35 cellular contexts compared by ENCODE assay signal in genomic region chr19:30430206-30430734, GRCh38. TPM values are rescaled to one million over a fixed set of nuclear protein-coding genes. Genes with fewer than 3 reads are reported as not detected.
"Had no signal": no experiment of that assay in that cellular context is flagged by ENCODE, and none has a peak within 500 bp of the region (broad histone marks: within the 10 kb centered on the region; RNA-seq: fewer than 3 reads in every experiment).

No MANE protein-coding gene starts in this region.

- H3K4me3 ChIP-seq: adrenal gland, body of pancreas, coronary artery, dorsolateral prefrontal cortex, esophagus muscularis mucosa, gastrocnemius medialis had no signal

- H3K27ac Mint-ChIP-seq: activated B cell treated with CpG ODN at 0.5 μM for 24 hours; activated CD8-positive, alpha-beta T cell treated with anti-CD3 and anti-CD28 coated beads for 36 hours; activated naive CD4-positive, alpha-beta T cell treated with anti-CD3 and anti-CD28 coated beads for 36 hours; activated naive CD4-positive, alpha-beta T cell treated with anti-CD3 and anti-CD28 coated beads, Interleukin-2, amount 50 U/mL, for 24 hours; activated naive CD8-positive, alpha-beta T cell treated with anti-CD3 and anti-CD28 coated beads for 36 hours; activated naive CD8-positive, alpha-beta T cell treated with anti-CD3 and anti-CD28 coated beads, Interleukin-2, amount 50 U/mL, for 24 hours; activated T-helper 17 cell treated with anti-CD3 and anti-CD28 coated beads, Interleukin-2, amount 50 U/mL, for 72 hours; dendritic cell treated with granulocyte-macrophage colony-stimulating factor and Interleukin-4, amounts not matched to agents 40 ng/mL and 50 ng/mL, for 4 days; effector memory CD8-positive, alpha-beta T cell; T-cell; T-helper 1 cell treated with Interleukin-12 subunit alpha and Interleukin-12 subunit beta and Interleukin-4 antibody, amounts not matched to agents 30 μg/mL and 1 μg/mL, for 36 hours had no signal

- H3K9me3 Mint-ChIP-seq: activated B cell treated with CpG ODN at 0.5 μM for 24 hours; activated CD8-positive, alpha-beta T cell treated with anti-CD3 and anti-CD28 coated beads for 36 hours; activated naive CD4-positive, alpha-beta T cell treated with anti-CD3 and anti-CD28 coated beads for 36 hours; activated naive CD4-positive, alpha-beta T cell treated with anti-CD3 and anti-CD28 coated beads, Interleukin-2, amount 50 U/mL, for 24 hours; activated naive CD8-positive, alpha-beta T cell treated with anti-CD3 and anti-CD28 coated beads for 36 hours; activated naive CD8-positive, alpha-beta T cell treated with anti-CD3 and anti-CD28 coated beads, Interleukin-2, amount 50 U/mL, for 24 hours; activated T-cell treated with anti-CD3 and anti-CD28 coated beads, Interleukin-2, amount 50 U/mL, for 4 hours; activated T-helper 17 cell treated with anti-CD3 and anti-CD28 coated beads, Interleukin-2, amount 50 U/mL, for 72 hours; dendritic cell treated with granulocyte-macrophage colony-stimulating factor and Interleukin-4, amounts not matched to agents 40 ng/mL and 50 ng/mL, for 4 days; T-helper 1 cell treated with Interleukin-12 subunit alpha and Interleukin-12 subunit beta and Interleukin-4 antibody, amounts not matched to agents 30 μg/mL and 1 μg/mL, for 36 hours had no signal

- H3K4me1 Mint-ChIP-seq: activated B cell treated with CpG ODN at 0.5 μM for 24 hours; activated naive CD4-positive, alpha-beta T cell treated with anti-CD3 and anti-CD28 coated beads, Interleukin-2, amount 50 U/mL, for 24 hours; activated naive CD8-positive, alpha-beta T cell treated with anti-CD3 and anti-CD28 coated beads for 36 hours; activated naive CD8-positive, alpha-beta T cell treated with anti-CD3 and anti-CD28 coated beads, Interleukin-2, amount 50 U/mL, for 24 hours; activated T-helper 17 cell treated with anti-CD3 and anti-CD28 coated beads, Interleukin-2, amount 50 U/mL, for 72 hours; T-cell had no signal

- DNase-seq: activated B cell treated with CpG ODN at 0.5 μM for 24 hours; activated CD4-positive, alpha-beta T cell treated with anti-CD3 and anti-CD28 coated beads for 48 hours; activated CD4-positive, alpha-beta T cell treated with anti-CD3 and anti-CD28 coated beads, Interleukin-2, amount 50 U/mL, for 1 hour; activated CD4-positive, alpha-beta T cell treated with anti-CD3 and anti-CD28 coated beads, Interleukin-2, amount 50 U/mL, for 48 hours; activated CD8-positive, alpha-beta memory T cell treated with anti-CD3 and anti-CD28 coated beads for 24 hours; activated CD8-positive, alpha-beta T cell treated with anti-CD3 and anti-CD28 coated beads for 36 hours; activated effector memory CD4-positive, alpha-beta T cell treated with Interleukin-2 at 50 U/mL for 16 hours; activated gamma-delta T cell treated with Interleukin-2 at 50 U/mL for 16 hours; activated naive CD4-positive, alpha-beta T cell treated with anti-CD3 and anti-CD28 coated beads for 36 hours; activated naive CD8-positive, alpha-beta T cell treated with anti-CD3 and anti-CD28 coated beads for 36 hours; activated naive CD8-positive, alpha-beta T cell treated with anti-CD3 and anti-CD28 coated beads, Interleukin-2, amount 50 U/mL, for 24 hours; activated T-cell treated with anti-CD3 and anti-CD28 coated beads, Interleukin-2, amount 50 U/mL, for 4 hours; amygdala; aorta; body of pancreas; central memory CD4-positive, alpha-beta T cell; cerebellar nuclear complex; dorsolateral prefrontal cortex; effector CD4-positive, alpha-beta T cell; effector memory CD8-positive, alpha-beta T cell; erythroblast; foreskin keratinocyte; gastrocnemius medialis; T-cell; T1000; WERI-Rb-1 had no signal

- H3K27ac ChIP-seq: adrenal gland, body of pancreas, coronary artery, esophagus muscularis mucosa, foreskin keratinocyte, gastrocnemius medialis, WERI-Rb-1 had no signal

- H3K9me3 ChIP-seq: adrenal gland, body of pancreas, esophagus muscularis mucosa, gastrocnemius medialis had no signal

- H3K27me3 ChIP-seq: adrenal gland, body of pancreas, foreskin keratinocyte, gastrocnemius medialis had no signal

- H3K36me3 ChIP-seq: adrenal gland, esophagus muscularis mucosa, gastrocnemius medialis, WERI-Rb-1 had no signal

- ATAC-seq: activated CD4-positive, CD25-positive, alpha-beta regulatory T cell treated with anti-CD3 and anti-CD28 coated beads, Interleukin-2, amount 50 U/mL, for 24 hours; activated CD8-positive, alpha-beta T cell treated with anti-CD3 and anti-CD28 coated beads for 36 hours; activated naive CD8-positive, alpha-beta T cell treated with anti-CD3 and anti-CD28 coated beads, Interleukin-2, amount 50 U/mL, for 24 hours; activated T-cell treated with anti-CD3 and anti-CD28 coated beads, Interleukin-2, amount 50 U/mL, for 4 hours; activated T-helper 17 cell treated with anti-CD3 and anti-CD28 coated beads, Interleukin-2, amount 50 U/mL, for 72 hours; body of pancreas; effector memory CD8-positive, alpha-beta T cell; foreskin keratinocyte; gastrocnemius medialis; T-cell had no signal

- H3K4me3 Mint-ChIP-seq: activated B cell treated with CpG ODN at 0.5 μM for 24 hours; activated CD8-positive, alpha-beta T cell treated with anti-CD3 and anti-CD28 coated beads for 36 hours; activated naive CD4-positive, alpha-beta T cell treated with anti-CD3 and anti-CD28 coated beads for 36 hours; activated naive CD4-positive, alpha-beta T cell treated with anti-CD3 and anti-CD28 coated beads, Interleukin-2, amount 50 U/mL, for 24 hours; activated naive CD8-positive, alpha-beta T cell treated with anti-CD3 and anti-CD28 coated beads for 36 hours; activated naive CD8-positive, alpha-beta T cell treated with anti-CD3 and anti-CD28 coated beads, Interleukin-2, amount 50 U/mL, for 24 hours; activated T-cell treated with anti-CD3 and anti-CD28 coated beads, Interleukin-2, amount 50 U/mL, for 4 hours; activated T-helper 17 cell treated with anti-CD3 and anti-CD28 coated beads, Interleukin-2, amount 50 U/mL, for 72 hours; dendritic cell treated with granulocyte-macrophage colony-stimulating factor and Interleukin-4, amounts not matched to agents 40 ng/mL and 50 ng/mL, for 4 days; effector memory CD8-positive, alpha-beta T cell; T-cell; T-helper 1 cell treated with Interleukin-12 subunit alpha and Interleukin-12 subunit beta and Interleukin-4 antibody, amounts not matched to agents 30 μg/mL and 1 μg/mL, for 36 hours had no signal

- H3K4me1 ChIP-seq: adrenal gland, body of pancreas, esophagus muscularis mucosa, foreskin keratinocyte, gastrocnemius medialis had no signal

- H3K36me3 Mint-ChIP-seq: activated naive CD4-positive, alpha-beta T cell treated with anti-CD3 and anti-CD28 coated beads, Interleukin-2, amount 50 U/mL, for 24 hours; activated naive CD8-positive, alpha-beta T cell treated with anti-CD3 and anti-CD28 coated beads for 36 hours; T-cell had no signal

- H3K27me3 Mint-ChIP-seq: activated B cell treated with CpG ODN at 0.5 μM for 24 hours; activated naive CD8-positive, alpha-beta T cell treated with anti-CD3 and anti-CD28 coated beads, Interleukin-2, amount 50 U/mL, for 24 hours; dendritic cell treated with granulocyte-macrophage colony-stimulating factor and Interleukin-4, amounts not matched to agents 40 ng/mL and 50 ng/mL, for 4 days had no signal

RNA-seq across cellular contexts. Expression of gene ZNF536, which starts 58.1 kb away (rescaled TPM):
- total RNA-seq: activated B cell treated with CpG ODN at 0.5 μM for 24 hours; activated CD8-positive, alpha-beta T cell treated with anti-CD3 and anti-CD28 coated beads for 36 hours; activated naive CD4-positive, alpha-beta T cell treated with anti-CD3 and anti-CD28 coated beads for 36 hours; activated naive CD8-positive, alpha-beta T cell treated with anti-CD3 and anti-CD28 coated beads for 36 hours; activated T-cell treated with anti-CD3 and anti-CD28 coated beads, Interleukin-2, amount 50 U/mL, for 4 hours; activated T-helper 17 cell treated with anti-CD3 and anti-CD28 coated beads, Interleukin-2, amount 50 U/mL, for 72 hours; body of pancreas; foreskin keratinocyte; T-helper 2 cell treated with Interferon-gamma antibody and Interleukin-4, amounts not matched to agents 100 ng/mL and 5 ng/mL, for 36 hours had no signal
- polyA plus RNA-seq: foreskin keratinocyte had no signal
